10 cellular contexts compared by ENCODE assay signal in the genomic region with DNA sequence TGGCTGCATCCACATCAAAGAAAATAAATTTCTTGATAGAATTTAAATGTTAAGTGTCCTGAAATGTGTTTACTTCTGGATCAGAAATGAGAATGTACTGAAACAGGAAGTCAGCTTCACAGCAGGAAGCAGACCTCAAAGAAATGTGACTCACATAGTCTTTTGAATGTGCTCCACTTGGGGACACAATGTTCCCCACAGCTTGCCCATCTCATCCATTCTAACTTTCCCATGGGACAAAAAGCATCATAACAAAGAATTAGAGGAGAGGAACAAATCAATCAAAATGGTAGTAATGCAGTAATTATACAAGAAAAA.
DNase-seq lines count a peak whose midpoint lies in the region; ATAC-seq and TF ChIP-seq lines count a peak whose summit lies in the region.
"Had no signal": no experiment of that assay in that cellular context is flagged by ENCODE, and none has a peak within 500 bp of the region (broad histone marks: within the 10 kb centered on the region; RNA-seq: fewer than 3 reads in every experiment).

No MANE protein-coding gene starts in this region.

- H3K9me3 Mint-ChIP-seq in activated CD4-positive, alpha-beta T cell treated with anti-CD3 and anti-CD28 coated beads, Interleukin-2, amount 10 ng/mL, durations not matched to agents 7 days and 5 days = peaks cover 4% of the 10 kb centered on the region
- no peaks in the 10 kb centered on the region for H3K9me3 Mint-ChIP-seq in activated naive CD8-positive, alpha-beta T cell (ENCODE audit: low read depth)
- H3K9me3 Mint-ChIP-seq: naive B cell had no signal

- no peaks in the 10 kb centered on the region for H3K27me3 ChIP-seq in tibial artery

- H3K27me3 Mint-ChIP-seq in activated CD4-positive, alpha-beta T cell treated with anti-CD3 and anti-CD28 coated beads, Interleukin-2, amount 10 ng/mL, durations not matched to agents 7 days and 5 days = no peaks in the 10 kb centered on the region
- H3K27me3 Mint-ChIP-seq in activated naive CD8-positive, alpha-beta T cell = no peaks in the 10 kb centered on the region
- H3K27me3 Mint-ChIP-seq: naive B cell had no signal

- H3K27ac Mint-ChIP-seq in activated CD4-positive, alpha-beta T cell treated with anti-CD3 and anti-CD28 coated beads, Interleukin-2, amount 10 ng/mL, durations not matched to agents 7 days and 5 days = peak overlapping the region; percentile 88
- peak overlapping the region; percentile 81 for H3K27ac Mint-ChIP-seq in activated naive CD8-positive, alpha-beta T cell

- intact Hi-C loops in left ventricle myocardium superior (cut with micrococcal nuclease) = no loop called here
- intact Hi-C loops in tibial artery (cut with DNase I; ENCODE audit: low total_unique reads) = no loop called here

- peak; percentile 18 for DNase-seq in activated CD4-positive, alpha-beta T cell treated with anti-CD3 and anti-CD28 coated beads, Interleukin-2, amount 10 ng/mL, durations not matched to agents 7 days and 5 days
- DNase-seq in activated CD4-positive, alpha-beta T cell treated with anti-CD3 and anti-CD28 coated beads, Interleukin-2, amount 50 U/mL, for 1 hour = no peak
- DNase-seq in left ventricle myocardium superior (no peak), tibial artery (peak in 1 of 2 donors; percentile 64), GM20000 (ENCODE audit: low spot score) (no peak), NCI-H2029 treated with DMSO at 0.1 percent for 48 hours (lab: John Stamatoyannopoulos, UW) (no peak)
- DNase-seq: amniotic stem cell, naive B cell had no signal

- H3K9me3 ChIP-seq in tibial artery = no peaks in the 10 kb centered on the region

- no peak for TF ChIP-seq CTCF in tibial artery (IDR thresholded peaks at IDR 0.05)
- TF ChIP-seq CTCF in GM20000 (IDR thresholded peaks at IDR 0.05; ENCODE audit: extremely low read depth, missing control alignments) = no peak

- POLR2A ChIA-PET in activated CD4-positive, alpha-beta T cell treated with anti-CD3 and anti-CD28 coated beads, Interleukin-2, amount 10 ng/mL, durations not matched to agents 7 days and 5 days (lab: Charles Lee) = no interaction called here

- peaks cover 21% of the 10 kb centered on the region for H3K4me1 Mint-ChIP-seq in activated CD4-positive, alpha-beta T cell treated with anti-CD3 and anti-CD28 coated beads, Interleukin-2, amount 10 ng/mL, durations not matched to agents 7 days and 5 days
- H3K4me1 Mint-ChIP-seq in activated naive CD8-positive, alpha-beta T cell (ENCODE audit: low read depth) = peaks cover 63% of the 10 kb centered on the region

- H3K27ac ChIP-seq in tibial artery = peak overlapping the region; percentile 42 to 50

- CTCF ChIA-PET in activated CD4-positive, alpha-beta T cell treated with anti-CD3 and anti-CD28 coated beads, Interleukin-2, amount 10 ng/mL, durations not matched to agents 7 days and 5 days (lab: Charles Lee) = interaction anchor here (1.7 kb wide), 1 partner anchor 9 kb away, joined by 5 read pairs; no protein-coding TSS in a partner anchor

- H3K36me3 Mint-ChIP-seq in activated CD4-positive, alpha-beta T cell treated with anti-CD3 and anti-CD28 coated beads, Interleukin-2, amount 10 ng/mL, durations not matched to agents 7 days and 5 days (ENCODE audit: low read depth) = peaks cover 7% of the 10 kb centered on the region
- peaks cover 2% of the 10 kb centered on the region for H3K36me3 Mint-ChIP-seq in activated naive CD8-positive, alpha-beta T cell
- H3K36me3 Mint-ChIP-seq: naive B cell had no signal

- H3K4me1 ChIP-seq in tibial artery = peaks cover 0 to 19% (median 6%) of the 10 kb centered on the region in 4 donors

- H3K4me3 ChIP-seq in tibial artery = no peak overlapping the region

- peak; percentile 86 for ATAC-seq in left ventricle myocardium superior
- ATAC-seq in HG02938 (IDR thresholded peaks at IDR 0.05; ENCODE audit: unreplicated experiment) = no peak

- H3K36me3 ChIP-seq in tibial artery = no peaks in the 10 kb centered on the region

- peak overlapping the region; percentile 54 for H3K4me3 Mint-ChIP-seq in activated CD4-positive, alpha-beta T cell treated with anti-CD3 and anti-CD28 coated beads, Interleukin-2, amount 10 ng/mL, durations not matched to agents 7 days and 5 days
- peak overlapping the region; percentile 82 for H3K4me3 Mint-ChIP-seq in activated naive CD8-positive, alpha-beta T cell
